Comparison of ENCODE assay signal across 1 cellular context in genomic region chrX:48522291-48522690, GRCh38.
A peak's percentile ranks its signal among the peaks of the same experiment; 100 is the strongest.
TF ChIP-seq lines count a peak whose summit lies in the region.

No MANE protein-coding gene starts in this region.

TF ChIP-seq in HepG2, 621 proteins besides CTCF, POLR2A, EP300 and RAD21 (continues in another document):
- TF ChIP-seq ZNF607 (CRISPR knock-in tag; IDR thresholded peaks at IDR 0.05; ENCODE audit: borderline replicate concordance) (no peak), PHF21A (CRISPR knock-in tag; IDR thresholded peaks at IDR 0.05) (no peak), ZNF687 (CRISPR knock-in tag; IDR thresholded peaks at IDR 0.05) (peak; percentile 54; the same call in 1 of the 2 replicates), NR2F6 (IDR thresholded peaks at IDR 0.05) (no peak), NR2F6 (CRISPR knock-in tag; IDR thresholded peaks at IDR 0.05) (0 out of 2 replicates have a peak, but pooled peaks have one; percentile 4), MYC (CRISPR knock-in tag; IDR thresholded peaks at IDR 0.05; ENCODE audit: borderline replicate concordance) (peak; percentile 57; the same call in 1 of the 2 replicates), RARA (CRISPR knock-in tag; IDR thresholded peaks at IDR 0.05) (0 out of 2 replicates have a peak, but pooled peaks have one; percentile 7), GZF1 (CRISPR knock-in tag; IDR thresholded peaks at IDR 0.05) (no peak), ZNF430 (CRISPR knock-in tag; IDR thresholded peaks at IDR 0.05) (no peak), TFE3 (CRISPR knock-in tag; IDR thresholded peaks at IDR 0.05) (0 out of 2 replicates have a peak, but pooled peaks have one; percentile 18), ZBTB7B (CRISPR knock-in tag; IDR thresholded peaks at IDR 0.05) (no peak), MXI1 (IDR thresholded peaks at IDR 0.05; ENCODE audit: borderline replicate concordance, low read depth, low read length) (peak; percentile 6; the same call in 1 of the 3 replicates), HNF4A (CRISPR knock-in tag; IDR thresholded peaks at IDR 0.05) (peak; percentile 65), NFRKB (IDR thresholded peaks at IDR 0.05) (no peak), HDAC1 (CRISPR knock-in tag; IDR thresholded peaks at IDR 0.05) (0 out of 2 replicates have a peak, but pooled peaks have one; percentile 15), KLF16 (CRISPR knock-in tag; IDR thresholded peaks at IDR 0.05) (no peak), ZNF839 (CRISPR knock-in tag; IDR thresholded peaks at IDR 0.05; ENCODE audit: borderline replicate concordance) (no peak), BORCS8-MEF2B (CRISPR knock-in tag; IDR thresholded peaks at IDR 0.05) (0 out of 2 replicates have a peak, but pooled peaks have one; percentile 31), HNF4G (IDR thresholded peaks at IDR 0.05; ENCODE audit: borderline replicate concordance, low read depth, low read length) (peak; percentile 51), HNF4G (CRISPR knock-in tag; IDR thresholded peaks at IDR 0.05; ENCODE audit: borderline replicate concordance, low read depth) (no peak), ZNF367 (CRISPR knock-in tag; IDR thresholded peaks at IDR 0.05; ENCODE audit: borderline replicate concordance) (no peak), ZNF160 (CRISPR knock-in tag; IDR thresholded peaks at IDR 0.05) (no peak), HNF1A (IDR thresholded peaks at IDR 0.05; ENCODE audit: low read depth) (no peak), HNF1A (CRISPR knock-in tag; IDR thresholded peaks at IDR 0.05; ENCODE audit: borderline replicate concordance) (no peak), ZNF691 (CRISPR knock-in tag; IDR thresholded peaks at IDR 0.05; ENCODE audit: borderline replicate concordance, low read depth) (no peak), SKI (IDR thresholded peaks at IDR 0.05; ENCODE audit: partially characterized antibody) (no peak), ZNF230 (CRISPR knock-in tag; IDR thresholded peaks at IDR 0.05) (no peak), UBTF (CRISPR knock-in tag; IDR thresholded peaks at IDR 0.05) (0 out of 2 replicates have a peak, but pooled peaks have one; percentile 21), ZNF446 (CRISPR knock-in tag; IDR thresholded peaks at IDR 0.05) (no peak), ZBTB39 (CRISPR knock-in tag; IDR thresholded peaks at IDR 0.05) (0 out of 2 replicates have a peak, but pooled peaks have one; percentile 24), RCOR2 (CRISPR knock-in tag; IDR thresholded peaks at IDR 0.05) (no peak), ZFX (CRISPR knock-in tag; IDR thresholded peaks at IDR 0.05; ENCODE audit: low read depth) (peak; percentile 51; the same call in 1 of the 2 replicates), FOXO1 (CRISPR knock-in tag; IDR thresholded peaks at IDR 0.05) (0 out of 2 replicates have a peak, but pooled peaks have one; percentile 16), WIZ (CRISPR knock-in tag; IDR thresholded peaks at IDR 0.05) (no peak), POLR2AphosphoS5 (IDR thresholded peaks at IDR 0.05; ENCODE audit: low read depth, low read length) (peak; percentile 56), ZNF629 (CRISPR knock-in tag; conservative IDR thresholded peaks at IDR 0.05) (no peak)
- TF ChIP-seq, protein P1, sequence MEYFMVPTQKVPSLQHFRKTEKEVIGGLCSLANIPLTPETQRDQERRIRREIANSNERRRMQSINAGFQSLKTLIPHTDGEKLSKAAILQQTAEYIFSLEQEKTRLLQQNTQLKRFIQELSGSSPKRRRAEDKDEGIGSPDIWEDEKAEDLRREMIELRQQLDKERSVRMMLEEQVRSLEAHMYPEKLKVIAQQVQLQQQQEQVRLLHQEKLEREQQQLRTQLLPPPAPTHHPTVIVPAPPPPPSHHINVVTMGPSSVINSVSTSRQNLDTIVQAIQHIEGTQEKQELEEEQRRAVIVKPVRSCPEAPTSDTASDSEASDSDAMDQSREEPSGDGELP (IDR thresholded peaks at IDR 0.05; ENCODE audit: borderline replicate concordance, low read depth): peak; percentile 30; the same call in 1 of the 2 replicates
- TF ChIP-seq, protein P2, sequence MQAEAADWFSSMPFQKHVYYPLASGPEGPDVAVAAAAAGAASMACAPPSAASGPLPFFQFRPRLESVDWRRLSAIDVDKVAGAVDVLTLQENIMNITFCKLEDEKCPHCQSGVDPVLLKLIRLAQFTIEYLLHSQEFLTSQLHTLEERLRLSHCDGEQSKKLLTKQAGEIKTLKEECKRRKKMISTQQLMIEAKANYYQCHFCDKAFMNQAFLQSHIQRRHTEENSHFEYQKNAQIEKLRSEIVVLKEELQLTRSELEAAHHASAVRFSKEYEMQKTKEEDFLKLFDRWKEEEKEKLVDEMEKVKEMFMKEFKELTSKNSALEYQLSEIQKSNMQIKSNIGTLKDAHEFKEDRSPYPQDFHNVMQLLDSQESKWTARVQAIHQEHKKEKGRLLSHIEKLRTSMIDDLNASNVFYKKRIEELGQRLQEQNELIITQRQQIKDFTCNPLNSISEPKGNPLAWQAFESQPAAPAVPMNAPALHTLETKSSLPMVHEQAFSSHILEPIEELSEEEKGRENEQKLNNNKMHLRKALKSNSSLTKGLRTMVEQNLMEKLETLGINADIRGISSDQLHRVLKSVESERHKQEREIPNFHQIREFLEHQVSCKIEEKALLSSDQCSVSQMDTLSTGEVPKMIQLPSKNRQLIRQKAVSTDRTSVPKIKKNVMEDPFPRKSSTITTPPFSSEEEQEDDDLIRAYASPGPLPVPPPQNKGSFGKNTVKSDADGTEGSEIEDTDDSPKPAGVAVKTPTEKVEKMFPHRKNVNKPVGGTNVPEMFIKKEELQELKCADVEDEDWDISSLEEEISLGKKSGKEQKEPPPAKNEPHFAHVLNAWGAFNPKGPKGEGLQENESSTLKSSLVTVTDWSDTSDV (CRISPR knock-in tag; IDR thresholded peaks at IDR 0.05): no peak
- TF ChIP-seq, protein P3, sequence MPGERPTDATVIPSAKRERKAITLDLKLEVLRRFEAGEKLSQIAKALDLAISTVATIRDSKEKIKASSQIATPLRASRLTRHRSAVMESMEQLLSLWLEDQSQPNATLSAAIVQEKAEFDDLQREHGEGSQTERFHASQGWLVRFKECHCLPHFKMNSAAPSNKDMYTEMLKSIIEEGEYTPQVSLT (CRISPR knock-in tag; IDR thresholded peaks at IDR 0.05; ENCODE audit: borderline replicate concordance, low read depth): no peak
- TF ChIP-seq, protein P4, sequence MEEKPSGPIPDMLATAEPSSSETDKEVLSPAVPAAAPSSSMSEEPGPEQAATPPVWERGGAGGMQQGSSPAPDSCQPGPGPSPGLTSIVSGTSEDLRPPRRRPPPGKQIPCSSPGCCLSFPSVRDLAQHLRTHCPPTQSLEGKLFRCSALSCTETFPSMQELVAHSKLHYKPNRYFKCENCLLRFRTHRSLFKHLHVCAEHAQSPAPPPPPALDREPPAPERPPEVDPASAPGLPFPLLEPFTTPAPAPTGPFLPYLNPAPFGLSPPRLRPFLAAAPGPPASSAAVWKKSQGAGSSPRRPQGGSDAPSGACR (CRISPR knock-in tag; IDR thresholded peaks at IDR 0.05): no peak
